ENCODE assay signal across 12 cellular contexts in the genomic region with DNA sequence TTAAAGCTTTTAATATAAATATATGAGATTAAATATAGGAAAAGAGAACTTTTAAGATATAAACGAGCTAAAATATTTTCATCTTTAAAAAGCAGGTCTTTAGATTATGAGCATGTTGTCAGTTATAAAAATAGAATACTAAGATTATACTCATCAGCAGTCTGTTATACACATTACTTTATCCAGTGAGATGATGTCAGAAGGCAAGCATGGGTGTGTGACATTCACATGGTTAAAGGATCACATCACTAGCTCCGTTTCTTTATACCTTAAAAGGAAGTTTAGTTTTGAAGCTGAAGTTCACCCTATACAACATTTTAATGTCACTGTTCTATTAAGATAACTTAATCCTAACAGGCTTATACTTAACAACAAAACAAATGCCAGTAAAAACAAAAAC. TPM values are rescaled to one million over a fixed set of nuclear protein-coding genes. Genes with fewer than 3 reads are reported as not detected.
A peak's percentile ranks its signal among the peaks of the same experiment; 100 is the strongest.
DNase-seq lines count a peak whose midpoint lies in the region; ATAC-seq, FAIRE-seq and TF ChIP-seq lines count a peak whose summit lies in the region.
"Had no signal": no experiment of that assay in that cellular context is flagged by ENCODE, and none has a peak within 500 bp of the region (broad histone marks: within the 10 kb centered on the region; RNA-seq: fewer than 3 reads in every experiment).

No MANE protein-coding gene starts in this region.

- DNase-seq in AG04449 (ENCODE audit: low read depth, low spot score) (peak; percentile 82), RPMI7951 (ENCODE audit: low read depth) (peak; percentile 59), fibroblast of pulmonary artery (ENCODE audit: low read depth) (peak; percentile 89), non-pigmented ciliary epithelial cell (ENCODE audit: low read depth) (peak; percentile 90), GM12892 (ENCODE audit: insufficient read length) (no peak)
- DNase-seq in stimulated activated CD4-positive, alpha-beta T cell treated with anti-CD3 and anti-CD28 coated beads, Interleukin-4, amount 100 ng/mL, for 1 hour: no peak
- DNase-seq in activated effector memory CD4-positive, alpha-beta T cell treated with anti-CD3 and anti-CD28 coated beads, Interleukin-2, amount 50 U/mL, for 16 hours: no peak
- DNase-seq: effector CD4-positive, alpha-beta T cell; NCI-H2029 had no signal

- TF ChIP-seq CTCF in AG04449 (IDR thresholded peaks at IDR 0.05; ENCODE audit: insufficient read depth, low read length, missing control alignments) (no peak), fibroblast of pulmonary artery (IDR thresholded peaks at IDR 0.05; ENCODE audit: low read length, missing control alignments) (no peak)

- ATAC-seq in HG02623 (IDR thresholded peaks at IDR 0.05; ENCODE audit: unreplicated experiment): no peak
- ATAC-seq: WTC11 had no signal

- no peak for TF ChIP-seq POLR2A in GM12892 (IDR thresholded peaks at IDR 0.05; ENCODE audit: low read depth, low read length)

- POLR2A ChIA-PET in AG04449 (lab: Yijun Ruan, JAX): no interaction called here

- CTCF ChIA-PET in AG04449 (lab: Yijun Ruan, JAX): interaction anchor here (2.6 kb wide), 1 partner anchor 66 kb away, joined by 12 read pairs; no protein-coding TSS in a partner anchor

- FAIRE-seq in GM12892 (lab: Jason Lieb, UNC): no peak

- H3K4me3 ChIP-seq in AG04449 (ENCODE audit: low read depth, low read length) (no peak overlapping the region), fibroblast of pulmonary artery (replicated peaks; ENCODE audit: low read depth, low read length) (no peak overlapping the region)
- H3K4me3 ChIP-seq: BLaER1 had no signal

RNA-seq across cellular contexts. Expression of a gene that starts 59.7 kb away (rescaled TPM):
- 19.6 and 21.0 TPM in 2 replicates for total RNA-seq in RPMI7951 (2014; rRNA removed; shearing (Covaris generic))
- polyA plus RNA-seq in GM12892 (2012; ENCODE audit: missing spikeins): 10.3 TPM

Comparison
In these comparisons a context has a peak if more than half of its experiments do, and no peak if none do; other contexts are left out.
1. DNase-seq: peak in AG04449 (single experiment), RPMI7951 (single experiment), fibroblast of pulmonary artery (single experiment) and non-pigmented ciliary epithelial cell (single experiment); none in stimulated activated CD4-positive, alpha-beta T cell treated with anti-CD3 and anti-CD28 coated beads, Interleukin-4, amount 100 ng/mL, for 1 hour (single experiment), GM12892 (single experiment) and activated effector memory CD4-positive, alpha-beta T cell treated with anti-CD3 and anti-CD28 coated beads, Interleukin-2, amount 50 U/mL, for 16 hours (single experiment).